Comparison of ENCODE assay signal across 1 cellular context in the genomic region with DNA sequence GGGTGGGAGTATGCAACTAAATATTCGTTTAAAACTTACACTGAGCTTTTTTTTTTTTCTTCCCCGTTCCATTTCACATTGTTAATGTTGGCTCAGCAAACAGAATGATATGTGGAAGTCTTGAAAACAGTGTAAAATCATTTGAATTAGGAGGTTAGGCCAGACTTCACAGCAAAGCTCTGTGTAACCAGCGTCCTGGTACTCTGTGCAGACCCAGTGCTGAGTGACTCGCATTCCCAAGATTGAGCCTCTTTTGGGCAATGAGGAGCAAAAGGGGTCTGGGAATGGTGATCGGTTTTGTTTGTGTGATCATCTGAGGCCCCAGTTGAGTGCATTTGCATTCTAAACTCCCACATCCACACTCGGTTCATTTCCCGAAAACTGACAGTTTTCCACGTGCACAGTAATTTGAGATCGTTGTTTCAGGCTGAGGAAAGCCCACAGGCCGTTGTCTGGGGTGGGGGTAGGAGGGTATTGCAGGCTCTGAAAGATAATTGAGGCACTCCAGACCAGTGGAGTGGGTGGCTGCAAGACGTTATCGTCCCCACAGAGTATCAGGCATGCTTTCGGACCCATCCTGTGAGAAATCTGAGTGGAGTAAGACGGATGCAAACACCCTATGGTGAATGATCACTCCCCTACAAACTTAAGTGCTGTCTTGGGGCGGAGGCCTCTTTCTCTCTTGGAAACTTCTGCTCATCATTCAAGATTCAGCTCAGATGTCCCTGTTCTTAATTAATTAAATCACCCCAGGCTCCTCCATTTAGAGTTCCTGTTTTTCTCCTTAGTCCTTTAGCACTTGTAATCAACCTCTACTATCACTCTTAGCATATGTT.
TF ChIP-seq lines count a peak whose summit lies in the region.

No MANE protein-coding gene starts in this region.

TF ChIP-seq in IMR-90, 13 proteins besides CTCF, POLR2A, EP300 and RAD21:
- peak; percentile 94 for TF ChIP-seq MXI1 (IDR thresholded peaks at IDR 0.05; ENCODE audit: borderline replicate concordance, low read depth, low read length)
- TF ChIP-seq SMC3 (IDR thresholded peaks at IDR 0.05; ENCODE audit: low read depth, low read length) = no peak
- no peak for TF ChIP-seq MAFK (IDR thresholded peaks at IDR 0.05; ENCODE audit: low read depth, low read length)
TF ChIP-seq in IMR-90: peak in this region for 1.
